22 cellular contexts compared by ENCODE assay signal in genomic region chr14:74589291-74589879, GRCh38.
"Had no signal": no experiment of that assay in that cellular context is flagged by ENCODE, and none has a peak within 500 bp of the region (broad histone marks: within the 10 kb centered on the region; RNA-seq: fewer than 3 reads in every experiment).

No MANE protein-coding gene starts in this region.

- H3K27ac ChIP-seq: body of pancreas, foreskin keratinocyte, pancreas, SK-N-MC, WERI-Rb-1 had no signal

- H3K36me3 Mint-ChIP-seq: activated naive CD4-positive, alpha-beta T cell treated with anti-CD3 and anti-CD28 coated beads, Interleukin-2, amount 50 U/mL, for 72 hours had no signal

- H3K4me3 Mint-ChIP-seq: activated CD8-positive, alpha-beta T cell treated with anti-CD3 and anti-CD28 coated beads for 36 hours; activated T-cell treated with anti-CD3 and anti-CD28 coated beads, Interleukin-2, amount 50 U/mL, for 4 hours; central memory CD8-positive, alpha-beta T cell; neural crest cell had no signal

- FAIRE-seq: endothelial cell of umbilical vein, pancreas had no signal

- ATAC-seq: activated CD8-positive, alpha-beta T cell treated with anti-CD3 and anti-CD28 coated beads for 36 hours; activated naive CD4-positive, alpha-beta T cell treated with anti-CD3 and anti-CD28 coated beads, Interleukin-2, amount 50 U/mL, for 72 hours; activated T-cell treated with anti-CD3 and anti-CD28 coated beads, Interleukin-2, amount 50 U/mL, for 4 hours; body of pancreas; foreskin keratinocyte; left colon; pancreas had no signal

- H3K27ac Mint-ChIP-seq: activated CD8-positive, alpha-beta T cell treated with anti-CD3 and anti-CD28 coated beads for 36 hours; activated naive CD4-positive, alpha-beta T cell treated with anti-CD3 and anti-CD28 coated beads, Interleukin-2, amount 50 U/mL, for 72 hours had no signal

- H3K9me3 ChIP-seq: body of pancreas, pancreas had no signal

- H3K36me3 ChIP-seq: pancreas, WERI-Rb-1 had no signal

- H3K4me3 ChIP-seq: body of pancreas, coronary artery, lung, pancreas, SK-N-MC had no signal

- H3K9me3 Mint-ChIP-seq: activated CD8-positive, alpha-beta T cell treated with anti-CD3 and anti-CD28 coated beads for 36 hours; activated naive CD4-positive, alpha-beta T cell treated with anti-CD3 and anti-CD28 coated beads, Interleukin-2, amount 50 U/mL, for 72 hours; activated T-cell treated with anti-CD3 and anti-CD28 coated beads, Interleukin-2, amount 50 U/mL, for 4 hours; central memory CD8-positive, alpha-beta T cell; neural crest cell had no signal

- DNase-seq: activated CD4-positive, alpha-beta T cell treated with anti-CD3 and anti-CD28 coated beads for 48 hours; activated CD8-positive, alpha-beta T cell treated with anti-CD3 and anti-CD28 coated beads for 36 hours; activated effector memory CD4-positive, alpha-beta T cell treated with Interleukin-2 at 50 U/mL for 16 hours; activated T-cell treated with anti-CD3 and anti-CD28 coated beads, Interleukin-2, amount 50 U/mL, for 4 hours; body of pancreas; effector CD4-positive, alpha-beta T cell; glutamatergic neuron; left colon; stimulated activated CD4-positive, alpha-beta T cell treated with anti-CD3 and anti-CD28 coated beads, Interleukin-15, amount 100 ng/mL, for 24 hours; stimulated activated CD4-positive, alpha-beta T cell treated with anti-CD3 and anti-CD28 coated beads, Interleukin-4, amount 100 ng/mL, for 1 hour; stimulated activated naive CD4-positive, alpha-beta T cell treated with Interleukin-2 at 50 U/mL for 16 hours; T1000; WERI-Rb-1 had no signal

- H3K27me3 ChIP-seq: body of pancreas, foreskin keratinocyte, pancreas had no signal

- H3K4me1 Mint-ChIP-seq: central memory CD8-positive, alpha-beta T cell had no signal
